ENCODE assay signal across 8 cellular contexts in genomic region chr2:38508311-38509039, GRCh38.
DNase-seq lines count a peak whose midpoint lies in the region; ATAC-seq, FAIRE-seq and TF ChIP-seq lines count a peak whose summit lies in the region.

No MANE protein-coding gene starts in this region.

- DNase-seq in A549 (ENCODE audit: low read depth in 1 of 2, low spot score in 1 of 2) (peak; percentile 61 to 83), Peyer's patch (peak; percentile 80 to 95 (median 85)), fibroblast of the conjunctiva (ENCODE audit: low read depth) (peak; percentile 80), non-pigmented ciliary epithelial cell (ENCODE audit: low read depth) (peak; percentile 38)
- peak; percentile 70 for DNase-seq in Jurkat, Clone E6-1 (ENCODE audit: low read depth, low spot score)
- DNase-seq in activated T-cell treated with anti-CD3 and anti-CD28 coated beads, Interleukin-2, amount 50 U/mL, for 48 hours = peak; percentile 87 to 89

- WGBS in A549 (ENCODE audit: missing lambda C conversion rate) = 60% methylated on average over 10 of the region's 10 CpGs

- TF ChIP-seq CTCF in A549 (IDR thresholded peaks at IDR 0.05) = peak; percentile 57
- TF ChIP-seq CTCF in Peyer's patch (IDR thresholded peaks at IDR 0.05) = peak in 4 of 6 experiments; percentile 53 to 68 (median 64)

- H3K4me3 ChIP-seq in A549 (no peak overlapping the region), Peyer's patch (no peak overlapping the region), subcutaneous abdominal adipose tissue (ENCODE audit: low read depth in 1 of 5, low read length in 5 of 5) (peak overlapping the region in 1 of 5 donors; percentile 16)
- no peak overlapping the region for H3K4me3 ChIP-seq in Jurkat, Clone E6-1 (ENCODE audit: low read length)

- no peaks in the 10 kb centered on the region for H3K27me3 ChIP-seq in Peyer's patch
- H3K27me3 ChIP-seq in subcutaneous abdominal adipose tissue (ENCODE audit: control insufficient read depth in 5 of 5, insufficient read depth in 4 of 5, low read length in 5 of 5) = no peaks in the 10 kb centered on the region

- H3K9me3 ChIP-seq in A549 (no peaks in the 10 kb centered on the region), Peyer's patch (no peaks in the 10 kb centered on the region), subcutaneous abdominal adipose tissue (ENCODE audit: control insufficient read depth in 5 of 5, low read length in 5 of 5) (no peaks in the 10 kb centered on the region)

- no peak for TF ChIP-seq EP300 in A549 (IDR thresholded peaks at IDR 0.05)

- CTCF ChIA-PET in A549 (lab: Yijun Ruan, JAX) = interaction anchor here (0.6 to 3.0 kb wide), 27 partner anchors 9 to 288 kb away, joined by 3 to 40 read pairs (median 4); partner anchors contain the start of gene ATL2

- no peak overlapping the region for H3K4me2 ChIP-seq in A549

- TF ChIP-seq POLR2A in A549 (IDR thresholded peaks at IDR 0.05; ENCODE audit: low read length) = no peak
- no peak for TF ChIP-seq POLR2A in Peyer's patch (IDR thresholded peaks at IDR 0.05)

- peak overlapping the region; percentile 25 to 67 for H3K27ac ChIP-seq in A549
- peak overlapping the region in 2 of 4 donors; percentile 13 to 60 for H3K27ac ChIP-seq in Peyer's patch
- H3K27ac ChIP-seq in subcutaneous abdominal adipose tissue (ENCODE audit: low read depth, low read length) = peak overlapping the region; percentile 83

- H3K36me3 ChIP-seq in Peyer's patch = no peaks in the 10 kb centered on the region
- no peaks in the 10 kb centered on the region for H3K36me3 ChIP-seq in subcutaneous abdominal adipose tissue (ENCODE audit: control insufficient read depth in 5 of 5, insufficient read depth in 5 of 5, low read length in 5 of 5)

- POLR2A ChIA-PET in A549 (lab: Yijun Ruan, JAX) = interaction anchor here (0.5 kb wide), 1 partner anchor 189 kb away, joined by 3 read pairs; no protein-coding TSS in a partner anchor

- H3K4me1 ChIP-seq in A549 = peaks cover 14% of the 10 kb centered on the region
- no peaks in the 10 kb centered on the region for H3K4me1 ChIP-seq in Peyer's patch
- H3K4me1 ChIP-seq in subcutaneous abdominal adipose tissue (ENCODE audit: control insufficient read depth in 5 of 5, insufficient read depth in 5 of 5, low read length in 5 of 5) = peaks cover 6 to 62% (median 40%) of the 10 kb centered on the region in 5 donors

- FAIRE-seq in A549 (lab: Jason Lieb, UNC) = no peak

- peak; percentile 65 to 78 for TF ChIP-seq RAD21 in A549 (conservative IDR thresholded peaks at IDR 0.05 in 1 of 2, IDR thresholded peaks at IDR 0.05 in 1 of 2)

- ATAC-seq in A549 = peak; percentile 38 to 79; a peak in 3 of 6 replicates
- peak; percentile 70 for ATAC-seq in GM18867 (IDR thresholded peaks at IDR 0.05; ENCODE audit: unreplicated experiment)

- H3K9ac ChIP-seq in subcutaneous abdominal adipose tissue (ENCODE audit: low read length in 5 of 5) = peak overlapping the region in 1 of 5 donors; percentile 0

TF ChIP-seq in A549, 52 proteins besides CTCF, POLR2A, EP300 and RAD21:
- 0 out of 2 replicates have a peak, but pooled peaks have one; percentile 22 for TF ChIP-seq TP53 (CRISPR knock-in tag; IDR thresholded peaks at IDR 0.05)
- no peak for TF ChIP-seq BHLHE40 (IDR thresholded peaks at IDR 0.05; ENCODE audit: low read depth, low read length)
- TF ChIP-seq RFX5 (IDR thresholded peaks at IDR 0.05) = no peak
- TF ChIP-seq USF2 (IDR thresholded peaks at IDR 0.05) = no peak
- peak; percentile 69 for TF ChIP-seq MAX (IDR thresholded peaks at IDR 0.05)
- TF ChIP-seq SMC3 (IDR thresholded peaks at IDR 0.05) = peak; percentile 59
- no peak for TF ChIP-seq NFE2L2 (conservative IDR thresholded peaks at IDR 0.05; ENCODE audit: low read length)
- TF ChIP-seq GATA3 (IDR thresholded peaks at IDR 0.05; ENCODE audit: borderline replicate concordance) = no peak

Comparison
In these comparisons a context has a peak if more than half of its experiments do, and no peak if none do; other contexts are left out.
1. DNase-seq: peak in every context shown above with its lines; median percentile 88 in activated T-cell treated with anti-CD3 and anti-CD28 coated beads, Interleukin-2, amount 50 U/mL, for 48 hours; 85 in Peyer's patch; 80 in fibroblast of the conjunctiva; 72 in A549; 70 in Jurkat, Clone E6-1; 38 in non-pigmented ciliary epithelial cell.